Comparison of ENCODE assay signal across 8 cellular contexts in genomic region chr2:217790195-217790594, GRCh38.
A peak's percentile ranks its signal among the peaks of the same experiment; 100 is the strongest.
DNase-seq lines count a peak whose midpoint lies in the region; ATAC-seq and TF ChIP-seq lines count a peak whose summit lies in the region.

No MANE protein-coding gene starts in this region.

- DNase-seq in IMR-90 (no peak), astrocyte of the spinal cord (ENCODE audit: low read depth, low spot score) (peak; percentile 5), osteocyte (ENCODE audit: extremely low spot score, unreplicated experiment) (peak; percentile 51), NCI-H748 (lab: John Stamatoyannopoulos, UW; ENCODE audit: unreplicated experiment) (no peak), NCI-H2227 treated with DMSO at 0.1 percent for 48 hours (lab: John Stamatoyannopoulos, UW) (no peak)

- TF ChIP-seq CTCF in IMR-90 (conservative IDR thresholded peaks at IDR 0.05; ENCODE audit: low read depth, low read length) (no peak), astrocyte of the spinal cord (IDR thresholded peaks at IDR 0.05; ENCODE audit: low read depth, low read length) (no peak), osteocyte (IDR thresholded peaks at IDR 0.05) (no peak)

- H3K4me3 Mint-ChIP-seq in osteocyte (ENCODE audit: unreplicated experiment) = no peak overlapping the region

- ATAC-seq in IMR-90 (ENCODE audit: low read depth) = no peak; the same call in 1 of the 2 replicates
- ATAC-seq in GM21381 (IDR thresholded peaks at IDR 0.05; ENCODE audit: unreplicated experiment) = no peak
- ATAC-seq in HG03520 (IDR thresholded peaks at IDR 0.05; ENCODE audit: unreplicated experiment) = no peak

- no peak overlapping the region for H2AK5ac ChIP-seq in IMR-90 (ENCODE audit: low read depth, low read length)

- peaks cover 7% of the 10 kb centered on the region for H3K9me1 ChIP-seq in IMR-90 (ENCODE audit: insufficient read depth, low read length)

- H3K23ac ChIP-seq in IMR-90 (ENCODE audit: low read depth, low read length) = no peak overlapping the region; the same call in 1 of the 2 replicates

- no TSS peak for BruUV-seq in IMR-90 (replicated peaks; lab: Mats Ljungman, UMichigan)

- H3K4me3 ChIP-seq in IMR-90 (ENCODE audit: insufficient read depth, low read depth, low read length) (no peak overlapping the region), astrocyte of the spinal cord (ENCODE audit: low read depth, low read length) (no peak overlapping the region)

- CTCF ChIA-PET in IMR-90 (lab: Yijun Ruan, JAX) = interaction anchor here (0.9 to 1.3 kb wide), 3 partner anchors 97 to 279 kb away, joined by 3 to 7 read pairs (median 4); partner anchors contain the start of gene RUFY4

- intact Hi-C loops in IMR-90 (cut with micrococcal nuclease) = no loop called here

- H3K14ac ChIP-seq in IMR-90 (replicated peaks; ENCODE audit: low read depth, low read length) = no peak overlapping the region

- WGBS in IMR-90 (ENCODE audit: extremely low coverage in 2 of 2, insufficient read length in 1 of 2), 2 experiments = 69% methylated on average over 3 of the region's 10 CpGs; no CpG with 5 or more reads in 1 of the 2 experiments

- no peak overlapping the region for H4K5ac ChIP-seq in IMR-90 (ENCODE audit: low read depth, low read length)

- in situ Hi-C loops in IMR-90 (cut with MboI; ENCODE audit: low sequenced_read_pairs) = loop anchor here (5.0 to 10.0 kb wide), 2 partner anchors 97 to 245 kb away; no protein-coding TSS in a partner anchor
- in situ Hi-C loops in astrocyte of the spinal cord (cut with HindIII; ENCODE audit: low sequenced_read_pairs) = no loop called here

- dilution Hi-C loops in IMR-90 (cut with HindIII; ENCODE audit: low sequenced_read_pairs, unreplicated experiment) = no loop called here

- no peaks in the 10 kb centered on the region for H3K27me3 Mint-ChIP-seq in osteocyte (ENCODE audit: unreplicated experiment)

- H4K20me1 ChIP-seq in IMR-90 (ENCODE audit: insufficient read depth, low read length) = peaks cover 4% of the 10 kb centered on the region; the same call in 1 of the 2 replicates

- no peaks in the 10 kb centered on the region for H3K36me3 Mint-ChIP-seq in osteocyte (ENCODE audit: unreplicated experiment)

- H2BK15ac ChIP-seq in IMR-90 (ENCODE audit: low read depth, low read length) = peak overlapping the region; percentile 35; the same call in 1 of the 3 replicates

- no peak for TF ChIP-seq RAD21 in IMR-90 (IDR thresholded peaks at IDR 0.05; ENCODE audit: low read length)

- H3K27ac ChIP-seq in IMR-90 (ENCODE audit: insufficient read depth, low read length) = no peak overlapping the region

- H2BK5ac ChIP-seq in IMR-90 (ENCODE audit: low read depth, low read length, poor library complexity, severe bottlenecking) = no peak overlapping the region

- H4K8ac ChIP-seq in IMR-90 (ENCODE audit: low read depth in 2 of 2, low read length in 2 of 2) = no peak overlapping the region

- H3K9me3 Mint-ChIP-seq in osteocyte (ENCODE audit: unreplicated experiment) = no peaks in the 10 kb centered on the region

- H3K4me1 ChIP-seq in IMR-90 (ENCODE audit: control insufficient read depth, insufficient read depth, low read length) = peaks cover 12% of the 10 kb centered on the region

- no peaks in the 10 kb centered on the region for H3K79me1 ChIP-seq in IMR-90 (ENCODE audit: low read depth in 1 of 2, low read length in 2 of 2)

- POLR2A ChIA-PET in IMR-90 (lab: Charles Lee; ENCODE audit: unreplicated experiment) = no interaction called here

- no peak overlapping the region for H3K56ac ChIP-seq in IMR-90 (ENCODE audit: extremely low read depth, insufficient read depth, low read length)

- H3K4me1 Mint-ChIP-seq in osteocyte (ENCODE audit: unreplicated experiment) = peaks cover 13% of the 10 kb centered on the region

- TF ChIP-seq POLR2A in GM15510 (IDR thresholded peaks at IDR 0.05; ENCODE audit: borderline replicate concordance, extremely low read depth, insufficient read length) (peak; percentile 32), IMR-90 (IDR thresholded peaks at IDR 0.05; ENCODE audit: low read depth, low read length) (no peak)

- H3K9me3 ChIP-seq in IMR-90 (ENCODE audit: control insufficient read depth, insufficient read depth, low read length) = no peaks in the 10 kb centered on the region

- H2BK20ac ChIP-seq in IMR-90 (ENCODE audit: low read depth, low read length) = no peak overlapping the region

- H3K27me3 ChIP-seq in IMR-90 (ENCODE audit: control insufficient read depth, insufficient read depth, low read length) = no peaks in the 10 kb centered on the region

- no peak overlapping the region for H3K18ac ChIP-seq in IMR-90 (ENCODE audit: low read depth, low read length)

- H3K36me3 ChIP-seq in IMR-90 (ENCODE audit: control insufficient read depth, insufficient read depth, low read length) = no peaks in the 10 kb centered on the region

- H2BK120ac ChIP-seq in IMR-90 (ENCODE audit: low read depth, low read length) = no peak overlapping the region

- no peak overlapping the region for H3K27ac Mint-ChIP-seq in osteocyte (ENCODE audit: unreplicated experiment)

- H4K91ac ChIP-seq in IMR-90 (ENCODE audit: insufficient read depth, low read depth, low read length) = no peak overlapping the region

- H3K4ac ChIP-seq in IMR-90 (ENCODE audit: low read depth, low read length) = no peak overlapping the region

- peak overlapping the region; percentile 14 for H2AFZ ChIP-seq in IMR-90 (replicated peaks; ENCODE audit: low read length, poor library complexity)

- no peak overlapping the region for H3K9ac ChIP-seq in IMR-90 (ENCODE audit: low read depth, low read length)

- no peak overlapping the region for H2AK9ac ChIP-seq in IMR-90 (replicated peaks; ENCODE audit: low read depth, low read length, poor library complexity)

- H3K4me2 ChIP-seq in IMR-90 (ENCODE audit: low read depth, low read length) = no peak overlapping the region

TF ChIP-seq in IMR-90, 13 proteins besides CTCF, POLR2A, EP300 and RAD21:
- TF ChIP-seq FOS (IDR thresholded peaks at IDR 0.05; ENCODE audit: low read depth, low read length) (no peak), MAZ (IDR thresholded peaks at IDR 0.05; ENCODE audit: borderline replicate concordance, low read depth, low read length) (no peak), RFX5 (IDR thresholded peaks at IDR 0.05; ENCODE audit: low read depth, low read length) (no peak), CEBPB (IDR thresholded peaks at IDR 0.05; ENCODE audit: low read depth, low read length) (no peak), MAFK (IDR thresholded peaks at IDR 0.05; ENCODE audit: low read depth, low read length) (no peak), ELK1 (IDR thresholded peaks at IDR 0.05; ENCODE audit: borderline replicate concordance, low read depth, low read length) (no peak), NFE2L2 (IDR thresholded peaks at IDR 0.05; ENCODE audit: low read depth, low read length) (no peak), BHLHE40 (IDR thresholded peaks at IDR 0.05; ENCODE audit: low read depth, low read length) (no peak), SMC3 (IDR thresholded peaks at IDR 0.05; ENCODE audit: low read depth, low read length) (no peak), USF2 (IDR thresholded peaks at IDR 0.05; ENCODE audit: low read depth, low read length) (no peak)

Comparison
In these comparisons a context has a peak if more than half of its experiments do, and no peak if none do; other contexts are left out.
1. DNase-seq: peak in astrocyte of the spinal cord (single experiment) and osteocyte (single experiment); none in IMR-90 (single experiment), NCI-H748 (single experiment) and NCI-H2227 treated with DMSO at 0.1 percent for 48 hours (single experiment).